8 cellular contexts compared by ENCODE assay signal in the genomic region with DNA sequence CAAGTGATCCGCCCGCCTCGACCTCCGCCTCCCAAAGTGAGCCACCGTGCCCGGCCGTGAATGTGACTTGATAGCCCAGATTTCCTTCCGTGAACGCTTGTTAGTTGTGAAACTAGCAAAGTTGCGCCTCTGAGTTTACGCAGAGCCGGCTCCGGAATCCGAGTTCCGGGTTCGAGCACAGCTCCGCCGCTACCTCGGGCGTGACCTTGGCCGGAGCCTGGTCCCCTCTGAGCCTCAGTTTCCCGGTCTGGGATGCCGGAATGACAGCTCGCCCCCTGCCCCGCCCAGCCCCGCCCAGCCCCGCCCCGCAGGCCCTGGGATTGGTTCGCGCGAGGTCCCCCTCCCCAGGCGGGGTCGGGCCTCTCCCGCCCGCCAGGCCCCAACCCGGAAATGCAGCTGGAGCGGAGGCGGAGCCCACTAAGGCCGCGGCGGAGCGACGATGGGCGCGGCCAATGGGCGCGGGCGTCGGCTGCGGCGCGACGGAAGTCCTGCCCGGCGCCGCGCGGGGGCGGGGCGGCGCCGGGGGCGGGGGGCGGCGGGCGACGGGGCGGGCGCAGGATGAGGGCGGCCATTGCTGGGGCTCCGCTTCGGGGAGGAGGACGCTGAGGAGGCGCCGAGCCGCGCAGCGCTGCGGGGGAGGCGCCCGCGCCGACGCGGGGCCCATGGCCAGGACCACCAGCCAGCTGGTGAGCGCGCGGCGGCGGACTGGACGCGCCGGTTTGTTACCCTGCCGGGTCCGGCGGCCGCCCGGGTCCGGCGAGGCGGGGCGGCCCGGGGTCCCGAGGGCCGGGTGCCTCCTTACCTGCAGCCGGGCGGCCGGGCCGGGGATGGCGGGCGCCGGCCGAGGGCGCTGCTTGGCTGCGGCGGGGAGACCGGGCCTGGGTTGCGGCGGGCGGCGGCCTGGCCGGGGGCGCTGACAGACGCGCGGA. TPM values are rescaled to one million over a fixed set of nuclear protein-coding genes. Genes with fewer than 3 reads are reported as not detected.
A peak's percentile ranks its signal among the peaks of the same experiment; 100 is the strongest.
DNase-seq lines count a peak whose midpoint lies in the region; ATAC-seq and TF ChIP-seq lines count a peak whose summit lies in the region.

A gene (plus strand): TSS at position 571 of the 929 bp plus-strand sequence. CDS start 92 bp downstream, at position 663.

- peaks cover 11% of the 10 kb centered on the region for H3K36me3 Mint-ChIP-seq in activated B cell treated with CpG ODN at 0.5 μM for 24 hours (ENCODE audit: low read depth)

- no peak for TF ChIP-seq CTCF in AG04450 (IDR thresholded peaks at IDR 0.05; ENCODE audit: low read depth, low read length)
- no peak for TF ChIP-seq CTCF in activated B cell treated with CpG ODN at 0.5 μM for 24 hours (IDR thresholded peaks at IDR 0.05)
- TF ChIP-seq CTCF in cardiac fibroblast (IDR thresholded peaks at IDR 0.05; ENCODE audit: low read depth, low read length) = no peak

- in situ Hi-C loops in GM18951 (cut with MboI; ENCODE audit: low sequenced_read_pairs, unreplicated experiment) = no loop called here

- POLR2A ChIA-PET in AG04450 (lab: Yijun Ruan, JAX) (interaction anchor here (0.6 to 0.7 kb wide), 3 partner anchors 8 to 31 kb away, joined by 3 to 4 read pairs (median 3); a partner anchor contains a TSS), activated B cell treated with CpG ODN at 0.5 μM for 24 hours (lab: Charles Lee) (interaction anchor here (0.5 to 1.6 kb wide), 7 partner anchors 17 to 383 kb away, joined by 3 to 14 read pairs (median 6); a partner anchor contains a TSS)

- H3K4me3 ChIP-seq in AG04450 (ENCODE audit: low read depth, low read length) (peak within 1 kb of the TSS; percentile 75), cardiac fibroblast (replicated peaks in 1 of 2; ENCODE audit: low read depth in 2 of 2, low read length in 2 of 2) (peak within 1 kb of the TSS; percentile 58 to 69)

- H3K9me3 ChIP-seq in AG04450 (ENCODE audit: control insufficient read depth, insufficient read depth, low read length) = peaks cover 7% of the 10 kb centered on the region; the same call in 1 of the 2 replicates

- TF ChIP-seq POLR2A in GM18951 (IDR thresholded peaks at IDR 0.05; ENCODE audit: extremely low read depth, insufficient read depth, insufficient read length) = peak; percentile 78

- peak within 1 kb of the TSS; percentile 87 for H3K4me3 Mint-ChIP-seq in activated B cell treated with CpG ODN at 0.5 μM for 24 hours

- no peaks in the 10 kb centered on the region for H3K9me3 Mint-ChIP-seq in activated B cell treated with CpG ODN at 0.5 μM for 24 hours

- H3K4me1 Mint-ChIP-seq in activated B cell treated with CpG ODN at 0.5 μM for 24 hours = peaks cover 44% of the 10 kb centered on the region

- no peak within 1 kb of the TSS for H3K27ac ChIP-seq in AG04450 (ENCODE audit: low read depth, low read length)

- DNase-seq in AG04450 (ENCODE audit: low read depth, low spot score) = peak; percentile 78
- peak; percentile 90 for DNase-seq in NCI-H2227 treated with DMSO at 0.1 percent for 48 hours (lab: John Stamatoyannopoulos, UW)
- DNase-seq in activated B cell treated with CpG ODN at 0.5 μM for 24 hours = peak; percentile 85
- DNase-seq in cardiac fibroblast (ENCODE audit: low read depth in 2 of 2) = peak; percentile 93 to 97
- DNase-seq in iris pigment epithelial cell (ENCODE audit: low read depth) = peak; percentile 94
- peak; percentile 85 to 86 for DNase-seq in stimulated activated CD4-positive, alpha-beta T cell treated with anti-CD3 and anti-CD28 coated beads, Interleukin-12 subunit alpha, Interleukin-12 subunit beta, amount 100 ng/mL, for 24 hours (ENCODE audit: low read depth in 2 of 2)

- intact Hi-C loops in activated B cell treated with CpG ODN at 0.5 μM for 24 hours (cut with micrococcal nuclease) = loop anchor here (1.0 to 10.0 kb wide), 2 partner anchors 24 to 367 kb away; a partner anchor contains a TSS

- H3K27me3 Mint-ChIP-seq in activated B cell treated with CpG ODN at 0.5 μM for 24 hours = no peaks in the 10 kb centered on the region

- H3K27ac Mint-ChIP-seq in activated B cell treated with CpG ODN at 0.5 μM for 24 hours = peak within 1 kb of the TSS; percentile 90

- CTCF ChIA-PET in AG04450 (lab: Charles Lee) = no interaction called here
- CTCF ChIA-PET in activated B cell treated with CpG ODN at 0.5 μM for 24 hours (lab: Charles Lee) = interaction anchor here (1.1 kb wide), 1 partner anchor 108 kb away, joined by 3 read pairs; a partner anchor contains a TSS

- ATAC-seq in HG03175 (IDR thresholded peaks at IDR 0.05; ENCODE audit: unreplicated experiment) = peak; percentile 87
- peak; percentile 88 for ATAC-seq in activated B cell treated with CpG ODN at 0.5 μM for 24 hours (ENCODE audit: low read depth)

- H3K27me3 ChIP-seq in AG04450 (ENCODE audit: control insufficient read depth, insufficient read depth, low read length) = no peaks in the 10 kb centered on the region

RNA-seq across cellular contexts. Expression of the gene that starts here (rescaled TPM):
- polyA plus RNA-seq in AG04450 (2011; rRNA removed) = 27.7 and 32.4 TPM in 2 replicates
- polyA minus RNA-seq in AG04450 (2011; rRNA and poly(A)+ RNA removed) = 19.9 and 23.4 TPM in 2 replicates
- total RNA-seq in activated B cell treated with CpG ODN at 0.5 μM for 24 hours = 42.5 and 62.0 TPM in 2 replicates
